10 cellular contexts compared by ENCODE assay signal in genomic region chr14:64137657-64138290, GRCh38.
DNase-seq lines count a peak whose midpoint lies in the region; ATAC-seq and TF ChIP-seq lines count a peak whose summit lies in the region.
"Had no signal": no experiment of that assay in that cellular context is flagged by ENCODE, and none has a peak within 500 bp of the region (broad histone marks: within the 10 kb centered on the region; RNA-seq: fewer than 3 reads in every experiment).

No MANE protein-coding gene starts in this region.

- intact Hi-C loops in A673 (cut with micrococcal nuclease; ENCODE audit: unreplicated experiment): no loop called here

- no peak overlapping the region for H3K4me3 Mint-ChIP-seq in activated T-helper 17 cell treated with anti-CD3 and anti-CD28 coated beads, Interleukin-2, amount 50 U/mL, for 72 hours
- H3K4me3 Mint-ChIP-seq in natural killer cell treated with Interleukin-12 subunit alpha and Interleukin-12 subunit beta and Interleukin-15 and Interleukin-18, amount 100 ng/mL, for 72 hours: no peak overlapping the region

- TF ChIP-seq CTCF in A673 (conservative IDR thresholded peaks at IDR 0.05; ENCODE audit: low read depth, low read length) (0 out of 2 replicates have a peak, but pooled peaks have one; percentile 24), GM10248 (IDR thresholded peaks at IDR 0.05; ENCODE audit: control extremely low read depth, extremely low read depth, low read depth, missing control alignments) (peak; percentile 15)

- CTCF ChIA-PET in A673 (lab: Charles Lee): interaction anchor here (0.9 kb wide), 1 partner anchor 157 kb away, joined by 3 read pairs; no protein-coding TSS in a partner anchor
- CTCF ChIA-PET in GM10248 (lab: Yijun Ruan, JAX): interaction anchor here (0.9 to 2.9 kb wide), 15 partner anchors 10 to 165 kb away, joined by 3 to 21 read pairs (median 3); partner anchors contain the start of gene ESR2

- no peaks in the 10 kb centered on the region for H3K9me3 ChIP-seq in A673 (ENCODE audit: low read depth, low read length, poor library complexity, severe bottlenecking)
- H3K9me3 ChIP-seq: Peyer's patch had no signal

- H3K4me1 Mint-ChIP-seq in activated T-helper 17 cell treated with anti-CD3 and anti-CD28 coated beads, Interleukin-2, amount 50 U/mL, for 72 hours: no peaks in the 10 kb centered on the region
- H3K4me1 Mint-ChIP-seq in natural killer cell treated with Interleukin-12 subunit alpha and Interleukin-12 subunit beta and Interleukin-15 and Interleukin-18, amount 100 ng/mL, for 72 hours (ENCODE audit: low read depth in 2 of 2): no peaks in the 10 kb centered on the region

- no TSS peak for BruUV-seq in A673 (replicated peaks; lab: Mats Ljungman, UMichigan)

- no peak for ATAC-seq in GM21723 (IDR thresholded peaks at IDR 0.05; ENCODE audit: unreplicated experiment)
- ATAC-seq in activated T-helper 17 cell treated with anti-CD3 and anti-CD28 coated beads, Interleukin-2, amount 50 U/mL, for 72 hours (replicated peaks): no peak
- no peak for ATAC-seq in natural killer cell treated with Interleukin-12 subunit alpha and Interleukin-12 subunit beta and Interleukin-15 and Interleukin-18, amount 100 ng/mL, for 72 hours
- ATAC-seq in HG02938 (IDR thresholded peaks at IDR 0.05; ENCODE audit: unreplicated experiment): no peak

- no peak overlapping the region for H3K27ac Mint-ChIP-seq in activated T-helper 17 cell treated with anti-CD3 and anti-CD28 coated beads, Interleukin-2, amount 50 U/mL, for 72 hours
- peak overlapping the region in 1 of 2 donors; percentile 30 for H3K27ac Mint-ChIP-seq in natural killer cell treated with Interleukin-12 subunit alpha and Interleukin-12 subunit beta and Interleukin-15 and Interleukin-18, amount 100 ng/mL, for 72 hours

- peaks cover 22% of the 10 kb centered on the region for H3K36me3 ChIP-seq in A673 (ENCODE audit: insufficient read depth, low read length, poor library complexity, severe bottlenecking)

- H3K36me3 Mint-ChIP-seq in activated T-helper 17 cell treated with anti-CD3 and anti-CD28 coated beads, Interleukin-2, amount 50 U/mL, for 72 hours (ENCODE audit: low read depth): peaks cover 93% of the 10 kb centered on the region
- H3K36me3 Mint-ChIP-seq in natural killer cell treated with Interleukin-12 subunit alpha and Interleukin-12 subunit beta and Interleukin-15 and Interleukin-18, amount 100 ng/mL, for 72 hours: peaks cover 10% of the 10 kb centered on the region

- H3K9me3 Mint-ChIP-seq in activated T-helper 17 cell treated with anti-CD3 and anti-CD28 coated beads, Interleukin-2, amount 50 U/mL, for 72 hours: no peaks in the 10 kb centered on the region
- no peaks in the 10 kb centered on the region for H3K9me3 Mint-ChIP-seq in natural killer cell treated with Interleukin-12 subunit alpha and Interleukin-12 subunit beta and Interleukin-15 and Interleukin-18, amount 100 ng/mL, for 72 hours

- H3K4me1 ChIP-seq in A673 (ENCODE audit: insufficient read depth, low read length, poor library complexity, severe bottlenecking): no peaks in the 10 kb centered on the region
- H3K4me1 ChIP-seq: Peyer's patch had no signal

- H3K27me3 Mint-ChIP-seq in activated T-helper 17 cell treated with anti-CD3 and anti-CD28 coated beads, Interleukin-2, amount 50 U/mL, for 72 hours: no peaks in the 10 kb centered on the region
- no peaks in the 10 kb centered on the region for H3K27me3 Mint-ChIP-seq in natural killer cell treated with Interleukin-12 subunit alpha and Interleukin-12 subunit beta and Interleukin-15 and Interleukin-18, amount 100 ng/mL, for 72 hours

- DNase-seq in A673 (ENCODE audit: low spot score) (no peak), GM10248 (ENCODE audit: extremely low spot score) (no peak), RPMI7951 (ENCODE audit: low read depth) (peak; percentile 2), fibroblast of peridontal ligament (ENCODE audit: extremely low read depth) (peak; percentile 47)
- DNase-seq in natural killer cell treated with Interleukin-12 subunit alpha and Interleukin-12 subunit beta and Interleukin-15 and Interleukin-18, amount 100 ng/mL, for 72 hours (ENCODE audit: low spot score): no peak
- DNase-seq: kidney glomerular epithelial cell had no signal

- no peaks in the 10 kb centered on the region for H3K27me3 ChIP-seq in A673 (replicated peaks; ENCODE audit: insufficient read depth, low read depth, low read length, poor library complexity)
- H3K27me3 ChIP-seq: Peyer's patch had no signal

- no peak overlapping the region for H3K4me3 ChIP-seq in A673 (ENCODE audit: low read depth, low read length, poor library complexity, severe bottlenecking)
- H3K4me3 ChIP-seq: Peyer's patch had no signal

- POLR2A ChIA-PET in A673 (lab: Charles Lee; ENCODE audit: low non-redundant PET): no interaction called here
- POLR2A ChIA-PET in GM10248 (lab: Yijun Ruan, JAX): no interaction called here

- H3K27ac ChIP-seq in A673 (ENCODE audit: low read depth, low read length, poor library complexity, severe bottlenecking): no peak overlapping the region
- H3K27ac ChIP-seq: Peyer's patch had no signal

Comparison
In these comparisons a context has a peak if more than half of its experiments do, and no peak if none do; other contexts are left out.
1. DNase-seq: peak in RPMI7951 (single experiment) and fibroblast of peridontal ligament (single experiment); none in A673 (single experiment), GM10248 (single experiment) and natural killer cell treated with Interleukin-12 subunit alpha and Interleukin-12 subunit beta and Interleukin-15 and Interleukin-18, amount 100 ng/mL, for 72 hours (single experiment).